8 cellular contexts compared by ENCODE assay signal in the genomic region with DNA sequence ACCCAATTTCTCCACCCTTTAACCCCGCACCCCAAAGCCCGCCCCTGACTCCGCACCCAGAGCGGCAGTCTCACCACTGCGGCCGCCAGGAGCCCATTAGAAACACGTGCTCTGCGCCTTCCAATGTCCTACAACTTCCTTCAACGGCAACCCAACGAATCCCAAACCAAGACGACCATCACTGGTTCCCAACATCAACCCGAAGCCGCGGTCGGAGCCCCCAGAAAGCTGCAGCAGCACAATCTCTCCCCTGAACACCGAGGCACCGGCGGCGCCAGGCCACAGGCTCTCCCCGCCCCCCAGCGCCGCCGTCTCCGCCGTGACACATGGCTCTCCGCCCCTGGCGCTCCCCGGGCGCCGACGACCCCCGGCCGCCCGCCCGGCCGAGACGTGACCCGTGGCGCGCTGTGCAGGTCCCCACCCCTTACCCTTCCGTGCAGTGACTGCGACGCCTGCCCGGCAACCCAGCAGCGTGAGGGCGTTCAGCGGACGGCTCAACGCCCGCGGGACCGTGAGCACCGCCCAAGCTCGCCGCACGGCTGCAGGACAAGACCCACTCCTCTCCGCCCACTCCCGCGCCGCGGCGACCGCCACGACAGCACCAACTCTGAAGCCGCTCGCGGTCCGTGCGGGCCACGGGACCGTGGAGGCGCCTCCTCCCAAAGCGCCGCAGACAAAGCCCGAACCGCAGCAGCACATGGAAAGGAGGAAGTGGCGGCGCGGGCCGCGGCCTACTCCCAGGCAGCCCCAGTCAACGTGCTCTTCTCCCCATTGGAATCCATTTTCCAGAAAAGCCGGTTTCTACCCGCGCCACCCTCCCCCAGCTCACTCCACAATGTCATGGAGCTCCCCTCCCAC. TPM values are rescaled to one million over a fixed set of nuclear protein-coding genes. Genes with fewer than 3 reads are reported as not detected.
DNase-seq lines count a peak whose midpoint lies in the region; ATAC-seq and TF ChIP-seq lines count a peak whose summit lies in the region.

No MANE protein-coding gene starts in this region.

- TF ChIP-seq CTCF in WTC11 (IDR thresholded peaks at IDR 0.05), result no peak
- no peak for TF ChIP-seq CTCF in mammary epithelial cell (conservative IDR thresholded peaks at IDR 0.05 in 1 of 2, IDR thresholded peaks at IDR 0.05 in 1 of 2; ENCODE audit: extremely low read depth in 1 of 2, insufficient read depth in 1 of 2, low read depth in 1 of 2, low read length in 2 of 2)

- H3K27me3 Mint-ChIP-seq in WTC11 (ENCODE audit: low read depth), result no peaks in the 10 kb centered on the region

- H3K9me3 Mint-ChIP-seq in WTC11, result peaks cover 4% of the 10 kb centered on the region

- H3K9ac ChIP-seq in mammary epithelial cell (ENCODE audit: insufficient read depth, low read length), result peak overlapping the region; percentile 98

- peaks cover 23% of the 10 kb centered on the region for H3K4me1 ChIP-seq in mammary epithelial cell (ENCODE audit: insufficient read depth, low read length)

- peaks cover 57% of the 10 kb centered on the region for H3K79me2 ChIP-seq in mammary epithelial cell (ENCODE audit: insufficient read depth, low read length)

- POLR2A ChIA-PET in WTC11 (lab: Charles Lee), result interaction anchor here (0.7 to 5.2 kb wide), 5 partner anchors 24 to 50 kb away, joined by 3 to 102 read pairs (median 19); a partner anchor contains a TSS

- H3K4me3 ChIP-seq in mammary epithelial cell (replicated peaks in 1 of 3; ENCODE audit: insufficient read depth in 1 of 3, low read depth in 2 of 3, low read length in 3 of 3), result peak overlapping the region; percentile 92 to 99 (median 99)

- dilution Hi-C loops in mammary epithelial cell (cut with HindIII; ENCODE audit: low sequenced_read_pairs), result loop anchor here (5.0 to 10.0 kb wide), 3 partner anchors 35 to 237 kb away; no protein-coding TSS in a partner anchor

- H3K27ac Mint-ChIP-seq in WTC11, result peak overlapping the region; percentile 98

- H3K4me3 Mint-ChIP-seq in WTC11, result peak overlapping the region; percentile 94

- H3K36me3 Mint-ChIP-seq in WTC11, result peaks cover 51% of the 10 kb centered on the region

- peak overlapping the region; percentile 81 for H2AFZ ChIP-seq in mammary epithelial cell (ENCODE audit: low read depth, low read length)

- H3K4me2 ChIP-seq in mammary epithelial cell (ENCODE audit: insufficient read depth, low read depth, low read length), result peak overlapping the region; percentile 82

- H4K20me1 ChIP-seq in mammary epithelial cell (ENCODE audit: insufficient read depth, low read length), result peaks cover 7% of the 10 kb centered on the region

- in situ Hi-C loops in mammary epithelial cell (cut with MboI; ENCODE audit: low sequenced_read_pairs in 2 of 2), result loop anchor here in 1 of 2 donors (5.0 kb wide), 1 partner anchor 35 kb away; no protein-coding TSS in a partner anchor

- H3K36me3 ChIP-seq in mammary epithelial cell (ENCODE audit: insufficient read depth, low read length), result peaks cover 26% of the 10 kb centered on the region

- ATAC-seq in WTC11, result no peak
- no peak for ATAC-seq in GM19455 (IDR thresholded peaks at IDR 0.05; ENCODE audit: unreplicated experiment)
- ATAC-seq in HG03025 (IDR thresholded peaks at IDR 0.05; ENCODE audit: low FRiP score, unreplicated experiment), result no peak

- CTCF ChIA-PET in WTC11 (lab: Charles Lee) (interaction anchor here (1.6 kb wide), 1 partner anchor 37 kb away, joined by 7 read pairs; no protein-coding TSS in a partner anchor), mammary epithelial cell (lab: Charles Lee; ENCODE audit: low non-redundant PET) (no interaction called here)

- BruUV-seq in mammary epithelial cell (replicated peaks; lab: Mats Ljungman, UMichigan), result no TSS peak

- H3K4me1 Mint-ChIP-seq in WTC11, result peaks cover 54% of the 10 kb centered on the region

- no peaks in the 10 kb centered on the region for H3K27me3 ChIP-seq in mammary epithelial cell (ENCODE audit: insufficient read depth, low read length)

- peak; percentile 48 for DNase-seq in ELF-1 (ENCODE audit: low read depth, low spot score)
- peak; percentile 52 for DNase-seq in MV-4-11 (lab: John Stamatoyannopoulos, UW)
- DNase-seq in WTC11 (ENCODE audit: low spot score), result peak; percentile 30
- peak; percentile 50 for DNase-seq in mammary epithelial cell
- peak; percentile 64 for DNase-seq in iris pigment epithelial cell (ENCODE audit: low read depth)
- DNase-seq in stimulated activated CD4-positive, alpha-beta T cell treated with anti-CD3 and anti-CD28 coated beads, Interleukin-12 subunit alpha, Interleukin-12 subunit beta, amount 100 ng/mL, for 4 hours, result peak; percentile 53

- peak overlapping the region; percentile 93 for H3K27ac ChIP-seq in mammary epithelial cell (ENCODE audit: insufficient read depth, low read depth, low read length)

- intact Hi-C loops in mammary epithelial cell (cut with micrococcal nuclease), result loop anchor here (2.0 to 5.0 kb wide), 3 partner anchors 19 to 175 kb away; no protein-coding TSS in a partner anchor

- no peaks in the 10 kb centered on the region for H3K9me3 ChIP-seq in mammary epithelial cell (replicated peaks; ENCODE audit: insufficient read depth, low read length)

- 0% methylated on average over 6 of the region's 85 CpGs for WGBS in mammary epithelial cell (ENCODE audit: low coverage, missing lambda C conversion rate)

TF ChIP-seq in WTC11, 78 proteins besides CTCF, POLR2A, EP300 and RAD21 (continues in another document):
- TF ChIP-seq, protein P1, sequence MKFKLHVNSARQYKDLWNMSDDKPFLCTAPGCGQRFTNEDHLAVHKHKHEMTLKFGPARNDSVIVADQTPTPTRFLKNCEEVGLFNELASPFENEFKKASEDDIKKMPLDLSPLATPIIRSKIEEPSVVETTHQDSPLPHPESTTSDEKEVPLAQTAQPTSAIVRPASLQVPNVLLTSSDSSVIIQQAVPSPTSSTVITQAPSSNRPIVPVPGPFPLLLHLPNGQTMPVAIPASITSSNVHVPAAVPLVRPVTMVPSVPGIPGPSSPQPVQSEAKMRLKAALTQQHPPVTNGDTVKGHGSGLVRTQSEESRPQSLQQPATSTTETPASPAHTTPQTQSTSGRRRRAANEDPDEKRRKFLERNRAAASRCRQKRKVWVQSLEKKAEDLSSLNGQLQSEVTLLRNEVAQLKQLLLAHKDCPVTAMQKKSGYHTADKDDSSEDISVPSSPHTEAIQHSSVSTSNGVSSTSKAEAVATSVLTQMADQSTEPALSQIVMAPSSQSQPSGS (CRISPR knock-in tag; IDR thresholded peaks at IDR 0.05; ENCODE audit: borderline replicate concordance, low read depth), result no peak
- TF ChIP-seq, protein P2, sequence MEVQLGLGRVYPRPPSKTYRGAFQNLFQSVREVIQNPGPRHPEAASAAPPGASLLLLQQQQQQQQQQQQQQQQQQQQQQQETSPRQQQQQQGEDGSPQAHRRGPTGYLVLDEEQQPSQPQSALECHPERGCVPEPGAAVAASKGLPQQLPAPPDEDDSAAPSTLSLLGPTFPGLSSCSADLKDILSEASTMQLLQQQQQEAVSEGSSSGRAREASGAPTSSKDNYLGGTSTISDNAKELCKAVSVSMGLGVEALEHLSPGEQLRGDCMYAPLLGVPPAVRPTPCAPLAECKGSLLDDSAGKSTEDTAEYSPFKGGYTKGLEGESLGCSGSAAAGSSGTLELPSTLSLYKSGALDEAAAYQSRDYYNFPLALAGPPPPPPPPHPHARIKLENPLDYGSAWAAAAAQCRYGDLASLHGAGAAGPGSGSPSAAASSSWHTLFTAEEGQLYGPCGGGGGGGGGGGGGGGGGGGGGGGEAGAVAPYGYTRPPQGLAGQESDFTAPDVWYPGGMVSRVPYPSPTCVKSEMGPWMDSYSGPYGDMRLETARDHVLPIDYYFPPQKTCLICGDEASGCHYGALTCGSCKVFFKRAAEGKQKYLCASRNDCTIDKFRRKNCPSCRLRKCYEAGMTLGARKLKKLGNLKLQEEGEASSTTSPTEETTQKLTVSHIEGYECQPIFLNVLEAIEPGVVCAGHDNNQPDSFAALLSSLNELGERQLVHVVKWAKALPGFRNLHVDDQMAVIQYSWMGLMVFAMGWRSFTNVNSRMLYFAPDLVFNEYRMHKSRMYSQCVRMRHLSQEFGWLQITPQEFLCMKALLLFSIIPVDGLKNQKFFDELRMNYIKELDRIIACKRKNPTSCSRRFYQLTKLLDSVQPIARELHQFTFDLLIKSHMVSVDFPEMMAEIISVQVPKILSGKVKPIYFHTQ (CRISPR knock-in tag; IDR thresholded peaks at IDR 0.05), result no peak
- TF ChIP-seq RELA (CRISPR knock-in tag; IDR thresholded peaks at IDR 0.05; ENCODE audit: borderline replicate concordance) (peak; percentile 78; the same call in 1 of the 2 replicates), MYBL2 (CRISPR knock-in tag; IDR thresholded peaks at IDR 0.05) (0 out of 2 replicates have a peak, but pooled peaks have one; percentile 28), FOXP1 (CRISPR knock-in tag; IDR thresholded peaks at IDR 0.05; ENCODE audit: borderline replicate concordance) (peak; percentile 86), ZNF219 (CRISPR knock-in tag; IDR thresholded peaks at IDR 0.05; ENCODE audit: borderline replicate concordance) (peak; percentile 64; the same call in 1 of the 2 replicates), SMAD3 (CRISPR knock-in tag; IDR thresholded peaks at IDR 0.05; ENCODE audit: borderline replicate concordance) (peak; percentile 53; the same call in 1 of the 2 replicates)
- TF ChIP-seq, protein P3, sequence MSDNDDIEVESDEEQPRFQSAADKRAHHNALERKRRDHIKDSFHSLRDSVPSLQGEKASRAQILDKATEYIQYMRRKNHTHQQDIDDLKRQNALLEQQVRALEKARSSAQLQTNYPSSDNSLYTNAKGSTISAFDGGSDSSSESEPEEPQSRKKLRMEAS (CRISPR knock-in tag; IDR thresholded peaks at IDR 0.05), result peak; percentile 57; the same call in 1 of the 2 replicates
- TF ChIP-seq, protein P4, sequence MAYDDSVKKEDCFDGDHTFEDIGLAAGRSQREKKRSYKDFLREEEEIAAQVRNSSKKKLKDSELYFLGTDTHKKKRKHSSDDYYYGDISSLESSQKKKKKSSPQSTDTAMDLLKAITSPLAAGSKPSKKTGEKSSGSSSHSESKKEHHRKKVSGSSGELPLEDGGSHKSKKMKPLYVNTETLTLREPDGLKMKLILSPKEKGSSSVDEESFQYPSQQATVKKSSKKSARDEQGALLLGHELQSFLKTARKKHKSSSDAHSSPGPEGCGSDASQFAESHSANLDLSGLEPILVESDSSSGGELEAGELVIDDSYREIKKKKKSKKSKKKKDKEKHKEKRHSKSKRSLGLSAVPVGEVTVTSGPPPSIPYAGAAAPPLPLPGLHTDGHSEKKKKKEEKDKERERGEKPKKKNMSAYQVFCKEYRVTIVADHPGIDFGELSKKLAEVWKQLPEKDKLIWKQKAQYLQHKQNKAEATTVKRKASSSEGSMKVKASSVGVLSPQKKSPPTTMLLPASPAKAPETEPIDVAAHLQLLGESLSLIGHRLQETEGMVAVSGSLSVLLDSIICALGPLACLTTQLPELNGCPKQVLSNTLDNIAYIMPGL (CRISPR knock-in tag; IDR thresholded peaks at IDR 0.05), result peak; percentile 51

RNA-seq across cellular contexts. Expression of a gene that starts 0.5 kb away (rescaled TPM):
- total RNA-seq in WTC11 (2021) (139 to 150 TPM (median 144 TPM) in 3 replicates), mammary epithelial cell (100 to 1,000 TPM in 1 of 2 donors, 10 to 100 TPM in 1; 47.8 to 132 TPM)
- 16.5 TPM for polyA plus RNA-seq in mammary epithelial cell
- polyA minus RNA-seq in mammary epithelial cell, result 64.8 TPM

RNA-seq across cellular contexts. Expression of a gene that starts 48.5 kb away (rescaled TPM):
- total RNA-seq in WTC11 (2021), result 34.3 to 42.6 TPM (median 36.4 TPM) in 3 replicates
- total RNA-seq in mammary epithelial cell, result 10 to 100 TPM; 76.8 to 87.6 TPM
- polyA plus RNA-seq in mammary epithelial cell, result 53.4 TPM
- 57.1 TPM for polyA minus RNA-seq in mammary epithelial cell
